In the genomic region with DNA sequence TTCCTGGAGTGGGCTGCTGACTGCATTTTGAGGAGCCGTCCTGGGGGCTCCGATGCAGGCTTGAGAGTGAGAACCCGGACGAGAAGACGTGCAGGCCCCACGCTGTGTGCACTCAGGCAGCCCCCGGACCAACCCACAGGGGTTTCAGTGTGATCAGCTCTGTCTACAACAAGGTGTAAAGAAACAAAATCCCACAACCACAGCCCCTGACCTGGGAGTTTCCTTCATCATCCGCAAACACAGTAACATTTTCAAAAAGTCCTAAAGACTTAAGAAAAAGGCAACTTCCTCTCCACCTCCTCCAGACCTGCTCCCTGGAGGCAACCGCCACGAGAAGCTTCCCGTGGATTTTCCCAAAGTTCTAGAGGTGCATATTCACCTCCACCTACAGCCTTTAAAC, we compare ENCODE assay signal across 1 cellular context.
TF ChIP-seq lines count a peak whose summit lies in the region.

No MANE protein-coding gene starts in this region.

TF ChIP-seq in GM12878, 131 proteins besides CTCF, POLR2A, EP300 and RAD21 (continued from another document):
- no peak for TF ChIP-seq NRF1 (conservative IDR thresholded peaks at IDR 0.05; ENCODE audit: low read depth, low read length)
- TF ChIP-seq IKZF1 (conservative IDR thresholded peaks at IDR 0.05): peak; percentile 91
- TF ChIP-seq KLF5 (IDR thresholded peaks at IDR 0.05; ENCODE audit: partially characterized antibody): no peak
- peak; percentile 87 for TF ChIP-seq IKZF2 (IDR thresholded peaks at IDR 0.05)
- no peak for TF ChIP-seq STAT3 (IDR thresholded peaks at IDR 0.05; ENCODE audit: low read depth, low read length)
- no peak for TF ChIP-seq CBX5 (IDR thresholded peaks at IDR 0.05; ENCODE audit: low read depth)
- no peak for TF ChIP-seq USF2 (IDR thresholded peaks at IDR 0.05; ENCODE audit: borderline replicate concordance, low read depth, low read length)
- TF ChIP-seq GATAD2B (conservative IDR thresholded peaks at IDR 0.05; ENCODE audit: low read depth): peak; percentile 61
- TF ChIP-seq FOXM1 (IDR thresholded peaks at IDR 0.05; ENCODE audit: low read depth, low read length): 0 out of 2 replicates have a peak, but pooled peaks have one; percentile 24
- TF ChIP-seq MTA3 (IDR thresholded peaks at IDR 0.05; ENCODE audit: borderline replicate concordance, low read length): no peak
- no peak for TF ChIP-seq CHD1 (IDR thresholded peaks at IDR 0.05; ENCODE audit: low read depth, low read length)
- TF ChIP-seq ZNF207 (IDR thresholded peaks at IDR 0.05; ENCODE audit: borderline replicate concordance): no peak
- TF ChIP-seq MTA2 (IDR thresholded peaks at IDR 0.05; ENCODE audit: low read depth): peak; percentile 52; the same call in 1 of the 2 replicates
- TF ChIP-seq SRF (IDR thresholded peaks at IDR 0.05; ENCODE audit: low read depth in 2 of 2, low read length in 2 of 2): no peak
- TF ChIP-seq SUZ12 (IDR thresholded peaks at IDR 0.05; ENCODE audit: unreplicated experiment): no peak
- TF ChIP-seq ATF7 (IDR thresholded peaks at IDR 0.05; ENCODE audit: low read depth): no peak
- no peak for TF ChIP-seq HDGF (IDR thresholded peaks at IDR 0.05)
- TF ChIP-seq MEF2B (IDR thresholded peaks at IDR 0.05; ENCODE audit: partially characterized antibody, poor library complexity, severe bottlenecking): peak; percentile 46
- TF ChIP-seq LARP7 (IDR thresholded peaks at IDR 0.05): no peak
- TF ChIP-seq, protein P1, sequence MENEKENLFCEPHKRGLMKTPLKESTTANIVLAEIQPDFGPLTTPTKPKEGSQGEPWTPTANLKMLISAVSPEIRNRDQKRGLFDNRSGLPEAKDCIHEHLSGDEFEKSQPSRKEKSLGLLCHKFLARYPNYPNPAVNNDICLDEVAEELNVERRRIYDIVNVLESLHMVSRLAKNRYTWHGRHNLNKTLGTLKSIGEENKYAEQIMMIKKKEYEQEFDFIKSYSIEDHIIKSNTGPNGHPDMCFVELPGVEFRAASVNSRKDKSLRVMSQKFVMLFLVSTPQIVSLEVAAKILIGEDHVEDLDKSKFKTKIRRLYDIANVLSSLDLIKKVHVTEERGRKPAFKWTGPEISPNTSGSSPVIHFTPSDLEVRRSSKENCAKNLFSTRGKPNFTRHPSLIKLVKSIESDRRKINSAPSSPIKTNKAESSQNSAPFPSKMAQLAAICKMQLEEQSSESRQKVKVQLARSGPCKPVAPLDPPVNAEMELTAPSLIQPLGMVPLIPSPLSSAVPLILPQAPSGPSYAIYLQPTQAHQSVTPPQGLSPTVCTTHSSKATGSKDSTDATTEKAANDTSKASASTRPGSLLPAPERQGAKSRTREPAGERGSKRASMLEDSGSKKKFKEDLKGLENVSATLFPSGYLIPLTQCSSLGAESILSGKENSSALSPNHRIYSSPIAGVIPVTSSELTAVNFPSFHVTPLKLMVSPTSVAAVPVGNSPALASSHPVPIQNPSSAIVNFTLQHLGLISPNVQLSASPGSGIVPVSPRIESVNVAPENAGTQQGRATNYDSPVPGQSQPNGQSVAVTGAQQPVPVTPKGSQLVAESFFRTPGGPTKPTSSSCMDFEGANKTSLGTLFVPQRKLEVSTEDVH (IDR thresholded peaks at IDR 0.05; ENCODE audit: low read depth, partially characterized antibody): no peak
- no peak for TF ChIP-seq PML (IDR thresholded peaks at IDR 0.05; ENCODE audit: low read length)
- TF ChIP-seq TCF7 (IDR thresholded peaks at IDR 0.05; ENCODE audit: borderline replicate concordance): no peak
- TF ChIP-seq JUNB (IDR thresholded peaks at IDR 0.05): no peak
- peak; percentile 87 for TF ChIP-seq RUNX3 (IDR thresholded peaks at IDR 0.05; ENCODE audit: low read length)
- no peak for TF ChIP-seq YBX1 (IDR thresholded peaks at IDR 0.05)
- TF ChIP-seq BCL11A (IDR thresholded peaks at IDR 0.05; ENCODE audit: low read depth, low read length): peak; percentile 28; the same call in 1 of the 2 replicates
